In the genomic region with DNA sequence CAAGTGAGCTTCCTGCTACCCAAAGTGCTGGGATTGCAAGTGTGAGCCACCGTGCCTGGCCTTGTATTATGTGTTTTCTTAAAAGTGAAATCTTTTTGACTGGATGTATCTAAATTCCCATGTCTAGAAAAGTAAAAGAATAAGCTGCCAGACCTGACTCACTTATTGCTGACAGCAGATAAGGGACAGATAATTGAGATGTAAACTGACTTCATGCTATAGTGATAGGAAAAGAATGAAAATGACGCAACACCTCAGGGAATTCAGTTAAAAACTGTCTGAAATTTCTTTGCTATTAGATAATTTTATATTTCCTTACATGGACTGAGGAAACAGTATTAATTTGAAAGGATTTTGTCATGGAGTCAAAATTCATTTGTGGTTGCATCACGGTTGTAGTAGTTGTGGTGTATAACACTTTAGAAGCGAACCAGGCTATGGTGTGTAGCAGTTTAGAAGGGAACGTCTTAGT, we compare ENCODE assay signal across 16 cellular contexts. TPM values are rescaled to one million over a fixed set of nuclear protein-coding genes. Genes with fewer than 3 reads are reported as not detected.
DNase-seq lines count a peak whose midpoint lies in the region; ATAC-seq and TF ChIP-seq lines count a peak whose summit lies in the region.
"Had no signal": no experiment of that assay in that cellular context is flagged by ENCODE, and none has a peak within 500 bp of the region (broad histone marks: within the 10 kb centered on the region; RNA-seq: fewer than 3 reads in every experiment).

No MANE protein-coding gene starts in this region.

- no peak overlapping the region for H3K9ac ChIP-seq in MM.1S (ENCODE audit: low read length)

- H3F3A ChIP-seq in MM.1S (ENCODE audit: insufficient read depth, low read length) = no peaks in the 10 kb centered on the region

- H3K36me3 ChIP-seq in body of pancreas (replicated peaks in 1 of 2; ENCODE audit: insufficient read depth in 1 of 2, low read depth in 2 of 2) (peaks cover 2 to 6% of the 10 kb centered on the region in 2 donors), MM.1S (replicated peaks; ENCODE audit: insufficient read depth, low read length) (peaks cover 5% of the 10 kb centered on the region)
- H3K36me3 ChIP-seq: uterus had no signal

- H3K4me2 ChIP-seq in MM.1S (ENCODE audit: low read depth, low read length) = no peak overlapping the region

- TF ChIP-seq POLR2A in body of pancreas (IDR thresholded peaks at IDR 0.05) = no peak

- H3K9me2 ChIP-seq in MM.1S (replicated peaks; ENCODE audit: insufficient read depth, low read length) = no peaks in the 10 kb centered on the region

- H3K27me3 ChIP-seq in body of pancreas (no peaks in the 10 kb centered on the region), MM.1S (replicated peaks; ENCODE audit: insufficient read depth, low read length) (no peaks in the 10 kb centered on the region)
- H3K27me3 ChIP-seq: uterus had no signal

- no peak for ATAC-seq in body of pancreas
- ATAC-seq: activated naive CD4-positive, alpha-beta T cell treated with anti-CD3 and anti-CD28 coated beads, Interleukin-2, amount 50 U/mL, for 72 hours; stimulated activated effector memory CD8-positive, alpha-beta T cell treated with anti-CD3 and anti-CD28 coated beads, Interleukin-12 subunit alpha, Interleukin-12 subunit beta, amount 100 ng/mL, for 72 hours had no signal

- no peak overlapping the region for H3K4me3 ChIP-seq in AG09309 (ENCODE audit: control insufficient read depth, low read depth, low read length)
- H3K4me3 ChIP-seq in choroid plexus epithelial cell (ENCODE audit: low read depth, low read length) = no peak overlapping the region
- no peak overlapping the region for H3K4me3 ChIP-seq in body of pancreas
- no peak overlapping the region for H3K4me3 ChIP-seq in MM.1S (ENCODE audit: low read length)
- H3K4me3 ChIP-seq: uterus had no signal

- DNase-seq in AG09309 (ENCODE audit: low read depth) (peak; percentile 63), M059J (ENCODE audit: low read depth) (peak; percentile 2), choroid plexus epithelial cell (ENCODE audit: low read depth) (peak; percentile 88), hepatic stellate cell (ENCODE audit: low spot score) (peak; percentile 56), body of pancreas (no peak), MM.1S (no peak), SIG-M5 (lab: John Stamatoyannopoulos, UW) (no peak), midbrain (lab: John Stamatoyannopoulos, UW) (no peak)
- DNase-seq: C1 segment of cervical spinal cord; dermis blood vessel endothelial cell; GOT3; NCI-H2107; stimulated activated CD4-positive, alpha-beta T cell treated with anti-CD3 and anti-CD28 coated beads, Interleukin-4, amount 100 ng/mL, for 1 hour; uterus had no signal

- no peaks in the 10 kb centered on the region for H3K4me1 ChIP-seq in body of pancreas
- H3K4me1 ChIP-seq in MM.1S (ENCODE audit: low read length) = no peaks in the 10 kb centered on the region
- H3K4me1 ChIP-seq: uterus had no signal

- H3K79me2 ChIP-seq in MM.1S (ENCODE audit: low read length) = no peaks in the 10 kb centered on the region

- H2AFZ ChIP-seq in MM.1S (ENCODE audit: low read length) = no peak overlapping the region

- intact Hi-C loops in body of pancreas (cut with DNase I) = no loop called here

- TF ChIP-seq CTCF in AG09309 (IDR thresholded peaks at IDR 0.05; ENCODE audit: control insufficient read depth, insufficient read depth, low read depth, low read length, missing control alignments) (no peak), choroid plexus epithelial cell (conservative IDR thresholded peaks at IDR 0.05; ENCODE audit: low read depth, low read length) (no peak), body of pancreas (IDR thresholded peaks at IDR 0.05) (no peak), MM.1S (IDR thresholded peaks at IDR 0.05; ENCODE audit: low read length) (no peak)

- no peaks in the 10 kb centered on the region for H3K9me3 ChIP-seq in body of pancreas
- no peaks in the 10 kb centered on the region for H3K9me3 ChIP-seq in MM.1S (replicated peaks; ENCODE audit: insufficient read depth, low read length)
- H3K9me3 ChIP-seq: uterus had no signal

- WGBS in body of pancreas, 2 donors = 80 to 90% methylated on average over 5 of the region's 5 CpGs

- H4K20me1 ChIP-seq in MM.1S (ENCODE audit: insufficient read depth, low read length) = no peaks in the 10 kb centered on the region

- no peak overlapping the region for H3K27ac ChIP-seq in body of pancreas
- H3K27ac ChIP-seq in MM.1S (ENCODE audit: low read length) = no peak overlapping the region

RNA-seq across cellular contexts. Expression of a gene that starts 19.4 kb away (rescaled TPM):
- total RNA-seq in M059J (2014; rRNA removed; shearing (Covaris generic)) = 13.8 and 17.0 TPM in 2 replicates
- 1 to 10 TPM; 5.6 to 9.3 TPM for total RNA-seq in body of pancreas

Comparison
In these comparisons a context has a peak if more than half of its experiments do, and no peak if none do; other contexts are left out.
1. DNase-seq: peak in AG09309 (single experiment), M059J (single experiment), choroid plexus epithelial cell (single experiment) and hepatic stellate cell (single experiment); none in body of pancreas (0 of 4), MM.1S (single experiment), SIG-M5 (single experiment) and midbrain (single experiment).